ENCODE assay signal across 8 cellular contexts in genomic region chr6:28211840-28212509, GRCh38. TPM values are rescaled to one million over a fixed set of nuclear protein-coding genes. Genes with fewer than 3 reads are reported as not detected.
A peak's percentile ranks its signal among the peaks of the same experiment; 100 is the strongest.
DNase-seq lines count a peak whose midpoint lies in the region; ATAC-seq and TF ChIP-seq lines count a peak whose summit lies in the region.

No MANE protein-coding gene starts in this region.

- H3K27me3 Mint-ChIP-seq in stimulated activated naive CD8-positive, alpha-beta T cell treated with anti-CD3 and anti-CD28 coated beads, Interleukin-15, Interleukin-2, amounts not matched to agents 100 ng/mL and 50 ng/mL, for 24 hours, result peaks cover 94% of the 10 kb centered on the region

- no peak for TF ChIP-seq CTCF in RWPE1 (conservative IDR thresholded peaks at IDR 0.05; ENCODE audit: low read depth)
- no peak for TF ChIP-seq CTCF in adrenal gland (IDR thresholded peaks at IDR 0.05)

- peak; percentile 34 for ATAC-seq in GM21717 (IDR thresholded peaks at IDR 0.05; ENCODE audit: unreplicated experiment)

- no peaks in the 10 kb centered on the region for H3K4me1 ChIP-seq in adrenal gland (replicated peaks in 1 of 2)

- H3K36me3 Mint-ChIP-seq in stimulated activated naive CD8-positive, alpha-beta T cell treated with anti-CD3 and anti-CD28 coated beads, Interleukin-15, Interleukin-2, amounts not matched to agents 100 ng/mL and 50 ng/mL, for 24 hours (ENCODE audit: low read depth), result peaks cover 9% of the 10 kb centered on the region

- H3K27me3 ChIP-seq in adrenal gland, result peaks cover 65% of the 10 kb centered on the region

- POLR2A ChIA-PET in RWPE1 (lab: Yijun Ruan, JAX; ENCODE audit: low non-redundant PET), result no interaction called here

- TF ChIP-seq POLR2A in adrenal gland (IDR thresholded peaks at IDR 0.05), result no peak

- 20 to 22% (median 20%) methylated on average over 15 to 16 of the region's 16 CpGs for WGBS in adrenal gland, 4 donors

- CTCF ChIA-PET in RWPE1 (lab: Yijun Ruan, JAX), result no interaction called here

- H3K9me3 ChIP-seq in adrenal gland (replicated peaks in 1 of 3), result no peaks in the 10 kb centered on the region

- peak overlapping the region; percentile 73 for H3K27ac ChIP-seq in RWPE1
- H3K27ac ChIP-seq in adrenal gland, result no peak overlapping the region

- H3K4me3 ChIP-seq in adrenal gland, result peak overlapping the region in 1 of 4 donors; percentile 22

- peak overlapping the region; percentile 33 for H3K27ac Mint-ChIP-seq in stimulated activated naive CD8-positive, alpha-beta T cell treated with anti-CD3 and anti-CD28 coated beads, Interleukin-15, Interleukin-2, amounts not matched to agents 100 ng/mL and 50 ng/mL, for 24 hours

- H3K4me1 Mint-ChIP-seq in stimulated activated naive CD8-positive, alpha-beta T cell treated with anti-CD3 and anti-CD28 coated beads, Interleukin-15, Interleukin-2, amounts not matched to agents 100 ng/mL and 50 ng/mL, for 24 hours (ENCODE audit: low read depth), result peaks cover 31% of the 10 kb centered on the region

- peak; percentile 15 for DNase-seq in AG20443 (ENCODE audit: low spot score)
- DNase-seq in RWPE1 (ENCODE audit: low spot score), result no peak
- peak; percentile 4 for DNase-seq in fibroblast of peridontal ligament (ENCODE audit: extremely low read depth)
- DNase-seq in adrenal gland, result no peak
- no peak for DNase-seq in glomerular visceral epithelial cell (ENCODE audit: extremely low spot score)
- no peak for DNase-seq in stimulated activated CD4-positive, alpha-beta T cell treated with anti-CD3 and anti-CD28 coated beads, Interleukin-15, amount 100 ng/mL, for 24 hours

- peak overlapping the region; percentile 84 for H3K4me3 Mint-ChIP-seq in stimulated activated naive CD8-positive, alpha-beta T cell treated with anti-CD3 and anti-CD28 coated beads, Interleukin-15, Interleukin-2, amounts not matched to agents 100 ng/mL and 50 ng/mL, for 24 hours

- H3K9me3 Mint-ChIP-seq in stimulated activated naive CD8-positive, alpha-beta T cell treated with anti-CD3 and anti-CD28 coated beads, Interleukin-15, Interleukin-2, amounts not matched to agents 100 ng/mL and 50 ng/mL, for 24 hours, result peaks cover 8% of the 10 kb centered on the region

- H3K36me3 ChIP-seq in adrenal gland (replicated peaks in 1 of 2), result no peaks in the 10 kb centered on the region

- intact Hi-C loops in adrenal gland (cut with DNase I), result loop anchor here in 1 of 2 donors (10.0 kb wide), 1 partner anchor 67 kb away; the partner anchor contains the start of gene ZKSCAN8

RNA-seq across cellular contexts. Expression of gene ZSCAN9, which starts 13.1 kb away (rescaled TPM):
- 10 to 100 TPM in 3 of 8 donors, 1 to 10 TPM in 5; 1.8 to 16.8 (median 9.3) TPM for total RNA-seq in adrenal gland
- 10 to 100 TPM; 11.2 to 29.1 (median 19.1) TPM for polyA plus RNA-seq in adrenal gland

RNA-seq across cellular contexts. Expression of gene ZKSCAN4, which starts 40.1 kb away (rescaled TPM):
- 1 to 10 TPM; 1.5 to 7.3 (median 4.6) TPM for total RNA-seq in adrenal gland
- polyA plus RNA-seq in adrenal gland, result 1 to 10 TPM; 3.6 to 4.3 (median 4.2) TPM

RNA-seq across cellular contexts. Expression of gene NKAPL, which starts 47.1 kb away (rescaled TPM):
- total RNA-seq in adrenal gland, result 1 to 10 TPM in 5 of 8 donors, under 1 TPM in 2, not detected in 1; 0.37 to 1.8 (median 1.3) TPM
- polyA plus RNA-seq in adrenal gland, result 1 to 10 TPM; 2.2 to 3.4 (median 2.3) TPM

RNA-seq across cellular contexts. Expression of gene ZSCAN26, which starts 55.0 kb away (rescaled TPM):
- 10 to 100 TPM in 7 of 8 donors, 1 to 10 TPM in 1; 7.2 to 24.0 (median 16.1) TPM for total RNA-seq in adrenal gland
- 10 to 100 TPM; 12.9 to 21.9 (median 19.0) TPM for polyA plus RNA-seq in adrenal gland

Comparison
In these comparisons a context has a peak if more than half of its experiments do, and no peak if none do; other contexts are left out.
1. DNase-seq: peak in AG20443 (single experiment) and fibroblast of peridontal ligament (single experiment); none in RWPE1 (single experiment), adrenal gland (0 of 7), glomerular visceral epithelial cell (single experiment) and stimulated activated CD4-positive, alpha-beta T cell treated with anti-CD3 and anti-CD28 coated beads, Interleukin-15, amount 100 ng/mL, for 24 hours (single experiment).